Comparison of ENCODE assay signal across 14 cellular contexts in the genomic region with DNA sequence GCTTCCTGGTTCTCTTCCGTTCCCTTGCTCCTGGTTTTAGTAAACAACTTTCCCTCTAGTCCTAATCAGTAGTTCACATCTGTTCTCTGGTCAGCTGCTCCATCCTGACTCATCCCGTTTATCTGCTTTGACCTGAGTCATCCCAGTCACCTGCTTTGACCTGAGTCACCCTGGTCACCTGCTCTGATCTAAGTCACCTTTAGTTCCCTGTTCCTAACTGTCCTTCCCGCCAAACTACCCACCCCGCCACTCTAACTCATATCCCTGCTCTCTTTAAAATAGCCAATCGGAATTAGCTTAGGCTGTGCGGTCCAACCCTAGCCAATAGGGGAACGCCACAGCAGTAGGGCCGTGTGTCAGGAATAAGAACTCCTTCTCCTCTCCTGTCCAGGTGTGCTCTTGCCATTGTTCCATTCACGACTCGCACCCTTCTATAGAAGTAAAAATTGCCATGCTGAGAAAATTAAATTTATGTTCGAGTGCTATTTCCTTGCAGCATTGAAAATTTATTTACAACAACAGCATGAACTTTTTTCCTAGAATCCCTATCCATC. TPM values are rescaled to one million over a fixed set of nuclear protein-coding genes. Genes with fewer than 3 reads are reported as not detected.
A peak's percentile ranks its signal among the peaks of the same experiment; 100 is the strongest.
DNase-seq lines count a peak whose midpoint lies in the region; ATAC-seq and TF ChIP-seq lines count a peak whose summit lies in the region.
"Had no signal": no experiment of that assay in that cellular context is flagged by ENCODE, and none has a peak within 500 bp of the region (broad histone marks: within the 10 kb centered on the region; RNA-seq: fewer than 3 reads in every experiment).

No MANE protein-coding gene starts in this region.

- peaks cover 18% of the 10 kb centered on the region for H3K4me1 ChIP-seq in vagina

- H3K36me3 ChIP-seq in vagina, result no peaks in the 10 kb centered on the region

- no peak for TF ChIP-seq POLR2A in vagina (IDR thresholded peaks at IDR 0.05)

- peaks cover 3% of the 10 kb centered on the region for H3K9me3 Mint-ChIP-seq in activated naive CD8-positive, alpha-beta T cell (ENCODE audit: low read depth)
- H3K9me3 Mint-ChIP-seq in activated naive CD8-positive, alpha-beta T cell treated with anti-CD3 and anti-CD28 coated beads for 36 hours, result peaks cover 7% of the 10 kb centered on the region
- peaks cover 8% of the 10 kb centered on the region for H3K9me3 Mint-ChIP-seq in activated naive CD8-positive, alpha-beta T cell treated with anti-CD3 and anti-CD28 coated beads, Interleukin-2, amount 50 U/mL, for 24 hours

- H3K27me3 ChIP-seq in vagina, result no peaks in the 10 kb centered on the region

- no peak for ATAC-seq in activated naive CD8-positive, alpha-beta T cell treated with anti-CD3 and anti-CD28 coated beads, Interleukin-2, amount 50 U/mL, for 24 hours
- no peak for ATAC-seq in GM18498 (IDR thresholded peaks at IDR 0.05; ENCODE audit: unreplicated experiment)
- no peak for ATAC-seq in HG03139 (IDR thresholded peaks at IDR 0.05; ENCODE audit: unreplicated experiment)

- H3K27me3 Mint-ChIP-seq in activated naive CD8-positive, alpha-beta T cell, result no peaks in the 10 kb centered on the region
- H3K27me3 Mint-ChIP-seq in activated naive CD8-positive, alpha-beta T cell treated with anti-CD3 and anti-CD28 coated beads for 36 hours, result no peaks in the 10 kb centered on the region
- no peaks in the 10 kb centered on the region for H3K27me3 Mint-ChIP-seq in activated naive CD8-positive, alpha-beta T cell treated with anti-CD3 and anti-CD28 coated beads, Interleukin-2, amount 50 U/mL, for 24 hours

- no peaks in the 10 kb centered on the region for H3K9me3 ChIP-seq in vagina

- no peak for TF ChIP-seq CTCF in vagina (IDR thresholded peaks at IDR 0.05)

- peak overlapping the region; percentile 30 for H3K27ac Mint-ChIP-seq in activated naive CD8-positive, alpha-beta T cell
- H3K27ac Mint-ChIP-seq in activated naive CD8-positive, alpha-beta T cell treated with anti-CD3 and anti-CD28 coated beads for 36 hours, result no peak overlapping the region
- H3K27ac Mint-ChIP-seq in activated naive CD8-positive, alpha-beta T cell treated with anti-CD3 and anti-CD28 coated beads, Interleukin-2, amount 50 U/mL, for 24 hours, result peak overlapping the region; percentile 67

- H3K4me3 ChIP-seq in vagina, result no peak overlapping the region
- H3K4me3 ChIP-seq: PC-9 had no signal

- intact Hi-C loops in vagina (cut with DNase I), result no loop called here

- peaks cover 22% of the 10 kb centered on the region for H3K4me1 Mint-ChIP-seq in activated naive CD8-positive, alpha-beta T cell (ENCODE audit: low read depth)
- H3K4me1 Mint-ChIP-seq in activated naive CD8-positive, alpha-beta T cell treated with anti-CD3 and anti-CD28 coated beads for 36 hours, result peaks cover 9% of the 10 kb centered on the region
- H3K4me1 Mint-ChIP-seq in activated naive CD8-positive, alpha-beta T cell treated with anti-CD3 and anti-CD28 coated beads, Interleukin-2, amount 50 U/mL, for 24 hours, result peaks cover 17% of the 10 kb centered on the region

- DNase-seq in activated naive CD8-positive, alpha-beta T cell treated with anti-CD3 and anti-CD28 coated beads for 36 hours, result no peak
- no peak for DNase-seq in activated naive CD8-positive, alpha-beta T cell treated with anti-CD3 and anti-CD28 coated beads, Interleukin-2, amount 50 U/mL, for 24 hours
- DNase-seq in islet precursor cell (peak; percentile 98), vagina (ENCODE audit: extremely low spot score in 2 of 2) (no peak), NCI-H774 (lab: John Stamatoyannopoulos, UW) (no peak)
- DNase-seq: activated T-cell treated with anti-CD3 and anti-CD28 coated beads for 4 hours, GDM1 had no signal

- H3K36me3 Mint-ChIP-seq in activated naive CD8-positive, alpha-beta T cell, result peaks cover 6% of the 10 kb centered on the region
- H3K36me3 Mint-ChIP-seq in activated naive CD8-positive, alpha-beta T cell treated with anti-CD3 and anti-CD28 coated beads for 36 hours, result no peaks in the 10 kb centered on the region
- no peaks in the 10 kb centered on the region for H3K36me3 Mint-ChIP-seq in activated naive CD8-positive, alpha-beta T cell treated with anti-CD3 and anti-CD28 coated beads, Interleukin-2, amount 50 U/mL, for 24 hours (ENCODE audit: low read depth)

- H3K27ac ChIP-seq in vagina, result peak overlapping the region; percentile 76
- H3K27ac ChIP-seq: PC-9 had no signal

- H3K4me3 Mint-ChIP-seq in activated naive CD8-positive, alpha-beta T cell, result no peak overlapping the region
- no peak overlapping the region for H3K4me3 Mint-ChIP-seq in activated naive CD8-positive, alpha-beta T cell treated with anti-CD3 and anti-CD28 coated beads for 36 hours
- H3K4me3 Mint-ChIP-seq in activated naive CD8-positive, alpha-beta T cell treated with anti-CD3 and anti-CD28 coated beads, Interleukin-2, amount 50 U/mL, for 24 hours, result no peak overlapping the region

RNA-seq across cellular contexts. Expression of a gene that starts 3.1 kb away (rescaled TPM):
- total RNA-seq in activated naive CD8-positive, alpha-beta T cell treated with anti-CD3 and anti-CD28 coated beads for 36 hours, result not detected
- total RNA-seq in vagina, result not detected
- total RNA-seq: cardiac septum, frontal cortex, lower leg skin, PC-9 had no signal

RNA-seq across cellular contexts. Expression of a gene that starts 22.6 kb away (rescaled TPM):
- not detected for total RNA-seq in activated naive CD8-positive, alpha-beta T cell treated with anti-CD3 and anti-CD28 coated beads for 36 hours
- 115 TPM for total RNA-seq in vagina
- total RNA-seq: PC-9 had no signal

RNA-seq across cellular contexts. Expression of a gene that starts 36.2 kb away (rescaled TPM):
- under 1 TPM; 0.29 to 0.40 TPM for total RNA-seq in activated naive CD8-positive, alpha-beta T cell treated with anti-CD3 and anti-CD28 coated beads for 36 hours
- total RNA-seq in vagina, result not detected
- total RNA-seq: PC-9 had no signal

Comparison
In these comparisons a context has a peak if more than half of its experiments do, and no peak if none do; other contexts are left out.
1. RNA of a gene that starts 22.6 kb away (total RNA-seq): 115 TPM in vagina (single experiment); not detected in activated naive CD8-positive, alpha-beta T cell treated with anti-CD3 and anti-CD28 coated beads for 36 hours; every median in the first group is over 100 times any median in the second.